8 cellular contexts compared by ENCODE assay signal in genomic region chr4:114616036-114616435, GRCh38. TPM values are rescaled to one million over a fixed set of nuclear protein-coding genes. Genes with fewer than 3 reads are reported as not detected.
A peak's percentile ranks its signal among the peaks of the same experiment; 100 is the strongest.
DNase-seq lines count a peak whose midpoint lies in the region; ATAC-seq and TF ChIP-seq lines count a peak whose summit lies in the region.
"Not testable (repeated sequence)": the region's sequence is repeated elsewhere in the genome, so short reads cannot be mapped to it uniquely, and the experiment has no call there.

No MANE protein-coding gene starts in this region.

- H3K4me3 ChIP-seq in OCI-LY1 (ENCODE audit: low read depth, low read length, poor library complexity, severe bottlenecking) = not testable (repeated sequence)
- peak overlapping the region in 1 of 2 donors; percentile 0 for H3K4me3 ChIP-seq in body of pancreas
- peak overlapping the region; percentile 31 for H3K4me3 ChIP-seq in kidney epithelial cell (ENCODE audit: low read depth, low read length)
- peak overlapping the region; percentile 26 to 72 for H3K4me3 ChIP-seq in mucosa of rectum (ENCODE audit: low read length in 2 of 2)
- peak overlapping the region in 3 of 4 donors; percentile 14 to 42 (median 23) for H3K4me3 ChIP-seq in transverse colon

- peak; percentile 64 for ATAC-seq in body of pancreas

- not testable (repeated sequence) for H3K27ac ChIP-seq in OCI-LY1 (ENCODE audit: low read depth, low read length, poor library complexity, severe bottlenecking)
- H3K27ac ChIP-seq in body of pancreas (peak overlapping the region; percentile 77 to 82 (median 80)), mucosa of rectum (ENCODE audit: low read depth in 2 of 2, low read length in 2 of 2) (peak overlapping the region; percentile 86 to 89), transverse colon (peak overlapping the region; percentile 80 to 84 (median 82))

- not testable (repeated sequence) for H2AFZ ChIP-seq in OCI-LY1 (ENCODE audit: low read length)

- H3K4me1 ChIP-seq in OCI-LY1 (ENCODE audit: insufficient read depth, low read length, severe bottlenecking) (peaks cover 25% of the 10 kb centered on the region), body of pancreas (peaks cover 35% of the 10 kb centered on the region), transverse colon (peaks cover 0 to 23% (median 7%) of the 10 kb centered on the region in 4 donors)
- H3K4me1 ChIP-seq in mucosa of rectum (ENCODE audit: control insufficient read depth in 2 of 2, insufficient read depth in 2 of 2, low read length in 2 of 2) = not testable (repeated sequence)

- not testable (repeated sequence) for TF ChIP-seq EP300 in transverse colon (IDR thresholded peaks at IDR 0.05; ENCODE audit: low read depth)

- H3K9me2 ChIP-seq in OCI-LY1 (ENCODE audit: low read depth, low read length) = not testable (repeated sequence)

- peak in 2 of 3 donors; percentile 39 to 44 for TF ChIP-seq POLR2A in body of pancreas (IDR thresholded peaks at IDR 0.05)
- not testable (repeated sequence) for TF ChIP-seq POLR2A in transverse colon (IDR thresholded peaks at IDR 0.05)

- DNase-seq in Caki2 (ENCODE audit: low read depth) (peak; percentile 48), NCI-H146 (lab: John Stamatoyannopoulos, UW) (peak; percentile 55), NCI-H2227 (lab: John Stamatoyannopoulos, UW; ENCODE audit: unreplicated experiment) (peak; percentile 56), body of pancreas (peak; percentile 79 to 88 (median 84)), transverse colon (peak; percentile 83)
- not testable (repeated sequence) for DNase-seq in kidney epithelial cell (ENCODE audit: low read depth)

- intact Hi-C loops in body of pancreas (cut with DNase I); transverse colon (cut with DNase I; ENCODE audit: low total_unique reads): not testable (repeated sequence)

- not testable (repeated sequence) for H3K9ac ChIP-seq in OCI-LY1 (ENCODE audit: low read length)
- peak overlapping the region in 1 of 2 donors; percentile 56 for H3K9ac ChIP-seq in mucosa of rectum (ENCODE audit: low read depth in 1 of 2, low read length in 2 of 2)

- H3K36me3 ChIP-seq in OCI-LY1 (ENCODE audit: insufficient read depth, low read length); body of pancreas (replicated peaks in 1 of 2; ENCODE audit: insufficient read depth in 1 of 2, low read depth in 2 of 2); kidney epithelial cell (ENCODE audit: control insufficient read depth, insufficient read depth, low read length); mucosa of rectum (ENCODE audit: control insufficient read depth in 2 of 2, insufficient read depth in 2 of 2, low read length in 2 of 2); transverse colon: not testable (repeated sequence)

- 21 to 26% methylated on average over 6 of the region's 12 CpGs for WGBS in body of pancreas, 2 donors
- 40 to 60% methylated on average over 1 to 12 of the region's 12 CpGs for WGBS in transverse colon (ENCODE audit: low coverage in 1 of 2), 2 donors

- H3K79me2 ChIP-seq in OCI-LY1 (ENCODE audit: insufficient read depth, low read length) = not testable (repeated sequence)

- H3F3A ChIP-seq in OCI-LY1 (ENCODE audit: insufficient read depth, low read length) = not testable (repeated sequence)

- in situ Hi-C loops in Caki2 (cut with HindIII; ENCODE audit: low pct_unique_long_range_greater_than_20kb, low sequenced_read_pairs); transverse colon (cut with MboI; ENCODE audit: low pct_ligation_motif_present in 1 of 4, low pct_unique_long_range_greater_than_20kb in 1 of 4, low sequenced_read_pairs in 3 of 4): not testable (repeated sequence)

- not testable (repeated sequence) for H3K9me3 ChIP-seq in OCI-LY1 (ENCODE audit: low read length); body of pancreas; mucosa of rectum (ENCODE audit: control insufficient read depth in 2 of 2, low read length in 2 of 2); transverse colon

- TF ChIP-seq CTCF in OCI-LY1 (IDR thresholded peaks at IDR 0.05; ENCODE audit: low read length); kidney epithelial cell (IDR thresholded peaks at IDR 0.05; ENCODE audit: insufficient read depth, low read length, poor library complexity, severe bottlenecking): not testable (repeated sequence)
- TF ChIP-seq CTCF in body of pancreas (IDR thresholded peaks at IDR 0.05) = peak in 5 of 7 experiments; percentile 6 to 35 (median 29)
- TF ChIP-seq CTCF in transverse colon (IDR thresholded peaks at IDR 0.05) = peak in 1 of 5 experiments; percentile 36

- H3K27me3 ChIP-seq in OCI-LY1 (ENCODE audit: insufficient read depth, low read length); body of pancreas; kidney epithelial cell (ENCODE audit: control insufficient read depth, insufficient read depth, low read length); mucosa of rectum (ENCODE audit: control insufficient read depth in 2 of 2, insufficient read depth in 2 of 2, low read length in 2 of 2); transverse colon: not testable (repeated sequence)

- H4K20me1 ChIP-seq in OCI-LY1 (ENCODE audit: insufficient read depth, low read length) = not testable (repeated sequence)

- peak overlapping the region; percentile 14; the same call in 1 of the 2 replicates for H3K4me2 ChIP-seq in OCI-LY1 (ENCODE audit: low read length)

RNA-seq across cellular contexts. Expression of gene UGT8, which starts 17.4 kb away (rescaled TPM):
- 5.8 and 17.6 TPM in 2 replicates for total RNA-seq in Caki2 (2014; rRNA removed; shearing (Covaris generic); ENCODE audit: low replicate concordance)
- total RNA-seq in body of pancreas (1 to 10 TPM; 8.3 to 8.9 TPM), kidney epithelial cell (6.6 and 12.3 TPM in 2 replicates), transverse colon (10 to 100 TPM; 41.0 to 63.6 (median 55.7) TPM)
